ENCODE assay signal across 8 cellular contexts in genomic region chr16:89722392-89723278, GRCh38. TPM values are rescaled to one million over a fixed set of nuclear protein-coding genes. Genes with fewer than 3 reads are reported as not detected.
DNase-seq lines count a peak whose midpoint lies in the region; ATAC-seq lines count a peak whose summit lies in the region.

No MANE protein-coding gene starts in this region.

- peaks cover 22% of the 10 kb centered on the region for H3K4me1 ChIP-seq in Karpas-422 (ENCODE audit: low read length)
- H3K4me1 ChIP-seq in ectodermal cell (ENCODE audit: control insufficient read depth, insufficient read depth, low read length), result peaks cover 17% of the 10 kb centered on the region

- H3K27me3 Mint-ChIP-seq in activated CD4-positive, alpha-beta T cell treated with anti-CD3 and anti-CD28 coated beads, Interleukin-2, amount 10 ng/mL, durations not matched to agents 7 days and 5 days, result no peaks in the 10 kb centered on the region

- no peak overlapping the region for H2AFZ ChIP-seq in Karpas-422 (ENCODE audit: low read length)

- peaks cover 40% of the 10 kb centered on the region for H3K4me1 Mint-ChIP-seq in activated CD4-positive, alpha-beta T cell treated with anti-CD3 and anti-CD28 coated beads, Interleukin-2, amount 10 ng/mL, durations not matched to agents 7 days and 5 days

- H3K9me2 ChIP-seq in Karpas-422 (replicated peaks; ENCODE audit: insufficient read depth, low read length), result no peaks in the 10 kb centered on the region

- peaks cover 15% of the 10 kb centered on the region for H4K20me1 ChIP-seq in Karpas-422 (ENCODE audit: insufficient read depth, low read depth, low read length)

- H3K36me3 Mint-ChIP-seq in activated CD4-positive, alpha-beta T cell treated with anti-CD3 and anti-CD28 coated beads, Interleukin-2, amount 10 ng/mL, durations not matched to agents 7 days and 5 days (ENCODE audit: low read depth), result peaks cover 33% of the 10 kb centered on the region

- peak overlapping the region; percentile 87 for H3K4me3 ChIP-seq in Karpas-422 (ENCODE audit: low read length)
- H3K4me3 ChIP-seq in ectodermal cell (ENCODE audit: insufficient read depth, low read depth, low read length), result peak overlapping the region; percentile 89

- H3K4me2 ChIP-seq in Karpas-422 (ENCODE audit: low read depth, low read length, poor library complexity, severe bottlenecking), result peak overlapping the region; percentile 97

- H3K27me3 ChIP-seq in Karpas-422 (ENCODE audit: low read length) (no peaks in the 10 kb centered on the region), ectodermal cell (ENCODE audit: control insufficient read depth, insufficient read depth, low read length, poor library complexity, severe bottlenecking) (peaks cover 35% of the 10 kb centered on the region)

- peak overlapping the region; percentile 99 for H3K4me3 Mint-ChIP-seq in activated CD4-positive, alpha-beta T cell treated with anti-CD3 and anti-CD28 coated beads, Interleukin-2, amount 10 ng/mL, durations not matched to agents 7 days and 5 days

- H3K9me3 Mint-ChIP-seq in activated CD4-positive, alpha-beta T cell treated with anti-CD3 and anti-CD28 coated beads, Interleukin-2, amount 10 ng/mL, durations not matched to agents 7 days and 5 days, result no peaks in the 10 kb centered on the region

- peak; percentile 5 for ATAC-seq in GM18867 (IDR thresholded peaks at IDR 0.05; ENCODE audit: unreplicated experiment)

- H3K36me3 ChIP-seq in Karpas-422 (ENCODE audit: insufficient read depth, low read length) (peaks cover 4% of the 10 kb centered on the region; the same call in 1 of the 2 replicates), ectodermal cell (ENCODE audit: control insufficient read depth, insufficient read depth, low read length) (peaks cover 18% of the 10 kb centered on the region)

- POLR2A ChIA-PET in activated CD4-positive, alpha-beta T cell treated with anti-CD3 and anti-CD28 coated beads, Interleukin-2, amount 10 ng/mL, durations not matched to agents 7 days and 5 days (lab: Charles Lee), result no interaction called here

- DNase-seq in Karpas-422 (peak; percentile 73), mesenteric fat pad (ENCODE audit: low spot score) (peak; percentile 93), retina (no peak), NCI-H510A treated with DMSO at 0.1 percent for 48 hours (lab: John Stamatoyannopoulos, UW) (no peak)
- DNase-seq in activated CD4-positive, alpha-beta T cell treated with anti-CD3 and anti-CD28 coated beads, Interleukin-2, amount 10 ng/mL, durations not matched to agents 7 days and 5 days, result peak; percentile 88
- DNase-seq in stimulated activated naive CD4-positive, alpha-beta T cell treated with Interleukin-2 at 50 U/mL for 16 hours (lab: John Stamatoyannopoulos, UW), result peak; percentile 63

- H3K9ac ChIP-seq in Karpas-422 (ENCODE audit: low read length), result peak overlapping the region; percentile 86

- CTCF ChIA-PET in activated CD4-positive, alpha-beta T cell treated with anti-CD3 and anti-CD28 coated beads, Interleukin-2, amount 10 ng/mL, durations not matched to agents 7 days and 5 days (lab: Charles Lee), result interaction anchor here (1.5 to 3.0 kb wide), 3 partner anchors 16 to 104 kb away, joined by 3 to 22 read pairs (median 5); partner anchors contain the start of gene SPATA2L

- peak overlapping the region; percentile 98 for H3K27ac Mint-ChIP-seq in activated CD4-positive, alpha-beta T cell treated with anti-CD3 and anti-CD28 coated beads, Interleukin-2, amount 10 ng/mL, durations not matched to agents 7 days and 5 days

- H3K27ac ChIP-seq in Karpas-422 (ENCODE audit: low read length) (peak overlapping the region; percentile 79), ectodermal cell (ENCODE audit: insufficient read depth, low read depth, low read length, poor library complexity, severe bottlenecking) (no peak overlapping the region)

- H3K79me2 ChIP-seq in Karpas-422 (ENCODE audit: low read length), result peaks cover 18% of the 10 kb centered on the region

- H3K9me3 ChIP-seq in Karpas-422 (ENCODE audit: low read length) (no peaks in the 10 kb centered on the region), ectodermal cell (ENCODE audit: control insufficient read depth, low read length) (no peaks in the 10 kb centered on the region)

- 55 to 57% methylated on average over 56 of the region's 56 CpGs for WGBS in ectodermal cell, 2 experiments

RNA-seq across cellular contexts. Expression of gene ZNF276, which starts 1.3 kb away (rescaled TPM):
- 21.8 and 41.5 TPM in 2 replicates for total RNA-seq in Karpas-422 (2014; rRNA removed; shearing (Covaris generic); ENCODE audit: low replicate concordance)
- 10 to 100 TPM; 79.5 to 96.5 TPM for total RNA-seq in activated CD4-positive, alpha-beta T cell treated with anti-CD3 and anti-CD28 coated beads, Interleukin-2, amount 10 ng/mL, durations not matched to agents 7 days and 5 days
- 16.8 TPM for polyA plus RNA-seq in ectodermal cell (2013, experiment 1 of 4)
- polyA plus RNA-seq in ectodermal cell (2013, experiment 2 of 4), result 18.0 TPM
- polyA plus RNA-seq in ectodermal cell (2013, experiment 3 of 4), result 13.5 TPM
- polyA plus RNA-seq in ectodermal cell (2013, experiment 4 of 4), result 14.8 TPM
- total RNA-seq in mesenteric fat pad, result 26.0 TPM

RNA-seq across cellular contexts. Expression of gene VPS9D1, which starts 1.9 kb away (rescaled TPM):
- 4.8 and 5.6 TPM in 2 replicates for total RNA-seq in Karpas-422 (2014; rRNA removed; shearing (Covaris generic); ENCODE audit: low replicate concordance)
- total RNA-seq in activated CD4-positive, alpha-beta T cell treated with anti-CD3 and anti-CD28 coated beads, Interleukin-2, amount 10 ng/mL, durations not matched to agents 7 days and 5 days, result 10 to 100 TPM; 10.8 to 13.4 TPM
- 13.8 TPM for polyA plus RNA-seq in ectodermal cell (2013, experiment 1 of 4)
- 12.7 TPM for polyA plus RNA-seq in ectodermal cell (2013, experiment 2 of 4)
- polyA plus RNA-seq in ectodermal cell (2013, experiment 3 of 4), result 10.1 TPM
- 14.5 TPM for polyA plus RNA-seq in ectodermal cell (2013, experiment 4 of 4)
- total RNA-seq in mesenteric fat pad, result 17.9 TPM

RNA-seq across cellular contexts. Expression of gene SPATA2L, which starts 21.1 kb away (rescaled TPM):
- total RNA-seq in Karpas-422 (2014; rRNA removed; shearing (Covaris generic); ENCODE audit: low replicate concordance), result 4.7 and 14.8 TPM in 2 replicates
- total RNA-seq in activated CD4-positive, alpha-beta T cell treated with anti-CD3 and anti-CD28 coated beads, Interleukin-2, amount 10 ng/mL, durations not matched to agents 7 days and 5 days, result 1 to 10 TPM; 5.3 to 8.0 TPM
- polyA plus RNA-seq in ectodermal cell (2013, experiment 1 of 4), result 7.0 TPM
- 7.2 TPM for polyA plus RNA-seq in ectodermal cell (2013, experiment 2 of 4)
- polyA plus RNA-seq in ectodermal cell (2013, experiment 3 of 4), result 7.4 TPM
- polyA plus RNA-seq in ectodermal cell (2013, experiment 4 of 4), result 8.8 TPM
- 9.1 TPM for total RNA-seq in mesenteric fat pad

RNA-seq across cellular contexts. Expression of gene CDK10, which starts 36.1 kb away (rescaled TPM):
- total RNA-seq in Karpas-422 (2014; rRNA removed; shearing (Covaris generic); ENCODE audit: low replicate concordance), result 25.6 and 61.6 TPM in 2 replicates
- 10 to 100 TPM; 83.1 to 96.8 TPM for total RNA-seq in activated CD4-positive, alpha-beta T cell treated with anti-CD3 and anti-CD28 coated beads, Interleukin-2, amount 10 ng/mL, durations not matched to agents 7 days and 5 days
- 112 TPM for polyA plus RNA-seq in ectodermal cell (2013, experiment 1 of 4)
- polyA plus RNA-seq in ectodermal cell (2013, experiment 2 of 4), result 90.9 TPM
- polyA plus RNA-seq in ectodermal cell (2013, experiment 3 of 4), result 101 TPM
- 88.6 TPM for polyA plus RNA-seq in ectodermal cell (2013, experiment 4 of 4)
- 41.0 TPM for total RNA-seq in mesenteric fat pad

Comparison
In these comparisons a context has a peak if more than half of its experiments do, and no peak if none do; other contexts are left out.
1. DNase-seq: peak in Karpas-422 (single experiment), activated CD4-positive, alpha-beta T cell treated with anti-CD3 and anti-CD28 coated beads, Interleukin-2, amount 10 ng/mL, durations not matched to agents 7 days and 5 days (single experiment), mesenteric fat pad (single experiment) and stimulated activated naive CD4-positive, alpha-beta T cell treated with Interleukin-2 at 50 U/mL for 16 hours (single experiment); none in retina (single experiment) and NCI-H510A treated with DMSO at 0.1 percent for 48 hours (single experiment).